In genomic region chr3:189272500-189273119, GRCh38 we compare ENCODE assay signal across 8 cellular contexts.
DNase-seq lines count a peak whose midpoint lies in the region; ATAC-seq and TF ChIP-seq lines count a peak whose summit lies in the region.

No MANE protein-coding gene starts in this region.

- in situ Hi-C loops in GM23248 (cut with MboI): no loop called here

- TF ChIP-seq CTCF in BJ (IDR thresholded peaks at IDR 0.05; ENCODE audit: insufficient read depth, low read depth, low read length): peak; percentile 8; the same call in 1 of the 2 replicates
- peak; percentile 36 for TF ChIP-seq CTCF in fibroblast of mammary gland (conservative IDR thresholded peaks at IDR 0.05; ENCODE audit: control insufficient read depth, insufficient read depth, low read depth, low read length)

- H3K4me2 ChIP-seq in GM23248 (ENCODE audit: unreplicated experiment): no peak overlapping the region

- no peak overlapping the region for H3K27ac ChIP-seq in GM23248

- H3K4me1 ChIP-seq in GM23248 (ENCODE audit: insufficient read depth): peaks cover 49% of the 10 kb centered on the region

- POLR2A ChIA-PET in BJ (lab: Charles Lee): no interaction called here

- no peak for ATAC-seq in GM21619 (IDR thresholded peaks at IDR 0.05; ENCODE audit: unreplicated experiment)

- H3K27me3 ChIP-seq in BJ (ENCODE audit: control insufficient read depth, insufficient read depth, low read length) (no peaks in the 10 kb centered on the region), GM23248 (replicated peaks; ENCODE audit: insufficient read depth) (no peaks in the 10 kb centered on the region)

- no peak overlapping the region for H3K9ac ChIP-seq in GM23248

- peaks cover 44% of the 10 kb centered on the region for H3F3A ChIP-seq in GM23248 (ENCODE audit: insufficient read depth)

- H3K9me2 ChIP-seq in GM23248 (ENCODE audit: insufficient read depth): no peaks in the 10 kb centered on the region

- DNase-seq in BJ (ENCODE audit: low read depth) (no peak), GM23248 (peak; percentile 22), NOMO-1 (lab: John Stamatoyannopoulos, UW; ENCODE audit: unreplicated experiment in 2 of 2) (peak; percentile 50 to 61), fibroblast of mammary gland (ENCODE audit: low read depth) (no peak), NCI-H1930 (lab: John Stamatoyannopoulos, UW) (no peak), NK-92 (lab: John Stamatoyannopoulos, UW; ENCODE audit: unreplicated experiment) (no peak), hepatic stellate cell (ENCODE audit: low spot score) (no peak)

- H2AFZ ChIP-seq in GM23248: no peak overlapping the region

- H3K4me3 ChIP-seq in BJ (ENCODE audit: low read depth, low read length): no peak overlapping the region
- no peak overlapping the region for H3K4me3 ChIP-seq in GM23248
- H3K4me3 ChIP-seq in fibroblast of mammary gland (ENCODE audit: control insufficient read depth, low read depth, low read length): no peak overlapping the region

- 88 to 90% methylated on average over 4 of the region's 4 CpGs for WGBS in GM23248 (ENCODE audit: low coverage in 1 of 2, low lambda C conversion rate in 2 of 2, missing lambda C conversion rate in 2 of 2), 2 experiments

- H3K9me3 ChIP-seq in GM23248 (ENCODE audit: low read depth): no peaks in the 10 kb centered on the region

- no peaks in the 10 kb centered on the region for H3K79me2 ChIP-seq in GM23248 (ENCODE audit: insufficient read depth)

- no peaks in the 10 kb centered on the region for H4K20me1 ChIP-seq in GM23248 (ENCODE audit: insufficient read depth)

- H3K36me3 ChIP-seq in BJ (ENCODE audit: control insufficient read depth, insufficient read depth, low read length) (no peaks in the 10 kb centered on the region), GM23248 (ENCODE audit: low read depth) (no peaks in the 10 kb centered on the region)

- CTCF ChIA-PET in BJ (lab: Yijun Ruan, JAX): interaction anchor here (0.7 to 5.5 kb wide), 5 partner anchors 10 to 1006 kb away, joined by 3 to 47 read pairs (median 3); no protein-coding TSS in a partner anchor

Comparison
In these comparisons a context has a peak if more than half of its experiments do, and no peak if none do; other contexts are left out.
1. DNase-seq: peak in GM23248 (single experiment) and NOMO-1 (2 of 2); none in BJ (single experiment), fibroblast of mammary gland (single experiment), NCI-H1930 (0 of 2), NK-92 (single experiment) and hepatic stellate cell (single experiment).